9 cellular contexts compared by ENCODE assay signal in the genomic region with DNA sequence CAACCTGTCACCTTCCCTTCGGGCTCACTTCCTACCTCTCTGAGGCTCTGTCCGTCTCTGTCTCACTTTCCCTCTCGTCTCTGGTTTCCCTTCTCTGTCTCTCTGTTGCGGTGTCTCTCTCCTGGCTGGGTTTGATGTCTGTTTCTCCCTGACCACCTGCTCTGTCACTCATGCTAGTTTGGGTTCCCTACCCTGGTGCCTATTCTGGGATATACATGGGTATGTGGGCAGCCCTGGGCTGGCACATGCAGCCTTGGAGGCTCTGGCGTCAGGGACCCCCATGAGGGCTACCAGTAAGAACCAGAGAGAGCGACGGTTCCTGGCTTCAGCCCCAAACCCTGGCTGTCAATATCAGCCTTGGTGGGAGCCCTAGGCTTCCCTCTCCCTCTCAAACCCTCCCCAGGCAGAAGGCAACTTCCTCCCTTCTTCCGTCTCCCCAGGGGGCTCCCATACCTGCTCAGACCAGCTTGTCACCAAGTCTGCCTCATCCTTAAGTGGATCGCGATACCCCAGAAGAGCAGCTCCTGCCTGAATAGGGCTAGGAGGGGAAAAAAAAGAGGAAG.
DNase-seq lines count a peak whose midpoint lies in the region; TF ChIP-seq lines count a peak whose summit lies in the region.
"Had no signal": no experiment of that assay in that cellular context is flagged by ENCODE, and none has a peak within 500 bp of the region (broad histone marks: within the 10 kb centered on the region; RNA-seq: fewer than 3 reads in every experiment).

No MANE protein-coding gene starts in this region.

- H3K9me3 ChIP-seq in ES-I3 (ENCODE audit: control insufficient read depth, insufficient read depth, low read length), result no peaks in the 10 kb centered on the region
- H3K9me3 ChIP-seq in duodenal mucosa (ENCODE audit: control insufficient read depth in 1 of 2, low read length in 2 of 2), result no peaks in the 10 kb centered on the region
- no peaks in the 10 kb centered on the region for H3K9me3 ChIP-seq in neutrophil

- H3K4me3 ChIP-seq in HL-60 (replicated peaks; ENCODE audit: insufficient read depth, low read length), result peak overlapping the region; percentile 33
- H3K4me3 ChIP-seq in duodenal mucosa (ENCODE audit: low read depth in 1 of 2, low read length in 2 of 2), result peak overlapping the region; percentile 51 to 72
- H3K4me3 ChIP-seq in neutrophil (ENCODE audit: low read depth in 1 of 2, low read length in 1 of 2), result peak overlapping the region; percentile 65 to 67

- TF ChIP-seq CTCF in HL-60 (IDR thresholded peaks at IDR 0.05; ENCODE audit: insufficient read depth, low read length) (no peak), neutrophil (IDR thresholded peaks at IDR 0.05) (no peak)

- intact Hi-C loops in posterior cingulate gyrus (cut with DNase I), result no loop called here

- H3K9ac ChIP-seq in ES-I3 (ENCODE audit: low read depth, low read length) (peak overlapping the region; percentile 64), duodenal mucosa (ENCODE audit: low read depth in 1 of 2, low read length in 2 of 2) (peak overlapping the region; percentile 57 to 74)

- H3K4me1 ChIP-seq in ES-I3 (ENCODE audit: insufficient read depth, low read length), result no peaks in the 10 kb centered on the region; the same call in 1 of the 2 replicates
- H3K4me1 ChIP-seq in duodenal mucosa (ENCODE audit: control insufficient read depth in 1 of 2, insufficient read depth in 2 of 2, low read length in 2 of 2), result peaks cover 7 to 10% of the 10 kb centered on the region in 2 donors
- peaks cover 41 to 47% of the 10 kb centered on the region in 2 experiments for H3K4me1 ChIP-seq in neutrophil (ENCODE audit: control insufficient read depth in 1 of 2, insufficient read depth in 1 of 2, low read depth in 1 of 2, low read length in 1 of 2)

- H3K27ac ChIP-seq in HL-60 (replicated peaks), result peak overlapping the region; percentile 54
- H3K27ac ChIP-seq in duodenal mucosa (ENCODE audit: low read depth, low read length), result peak overlapping the region; percentile 25
- peak overlapping the region; percentile 91 for H3K27ac ChIP-seq in neutrophil

- H3K27me3 ChIP-seq in HL-60 (ENCODE audit: insufficient read depth, poor library complexity, severe bottlenecking), result no peaks in the 10 kb centered on the region
- no peaks in the 10 kb centered on the region for H3K27me3 ChIP-seq in duodenal mucosa (ENCODE audit: control insufficient read depth in 1 of 2, insufficient read depth in 2 of 2, low read length in 2 of 2)
- no peaks in the 10 kb centered on the region for H3K27me3 ChIP-seq in neutrophil

- DNase-seq in HL-60 (ENCODE audit: low read depth in 1 of 2, low spot score in 1 of 2), result no peak
- no peak for DNase-seq in NCI-H526 treated with DMSO at 0.1 percent for 48 hours (lab: John Stamatoyannopoulos, UW)
- DNase-seq in posterior cingulate gyrus, result no peak
- DNase-seq in NCI-H524 (lab: John Stamatoyannopoulos, UW), result no peak
- no peak for DNase-seq in HuH-7.5 (ENCODE audit: low spot score)
- DNase-seq: NK-92 treated with Interleukin-12 subunit alpha and Interleukin-12 subunit beta, amount 100 ng/mL, for 24 hours had no signal

- H3K36me3 ChIP-seq in ES-I3 (ENCODE audit: insufficient read depth, low read length), result no peaks in the 10 kb centered on the region
- H3K36me3 ChIP-seq in duodenal mucosa (ENCODE audit: control insufficient read depth in 1 of 2, insufficient read depth in 2 of 2, low read length in 2 of 2), result no peaks in the 10 kb centered on the region
- peaks cover 13% of the 10 kb centered on the region for H3K36me3 ChIP-seq in neutrophil

Comparison
In these comparisons a context has a peak if more than half of its experiments do, and no peak if none do; other contexts are left out.
1. H3K27ac ChIP-seq: peak in every context shown above with its lines; median percentile 91 in neutrophil; 54 in HL-60; 25 in duodenal mucosa.